In the genomic region with DNA sequence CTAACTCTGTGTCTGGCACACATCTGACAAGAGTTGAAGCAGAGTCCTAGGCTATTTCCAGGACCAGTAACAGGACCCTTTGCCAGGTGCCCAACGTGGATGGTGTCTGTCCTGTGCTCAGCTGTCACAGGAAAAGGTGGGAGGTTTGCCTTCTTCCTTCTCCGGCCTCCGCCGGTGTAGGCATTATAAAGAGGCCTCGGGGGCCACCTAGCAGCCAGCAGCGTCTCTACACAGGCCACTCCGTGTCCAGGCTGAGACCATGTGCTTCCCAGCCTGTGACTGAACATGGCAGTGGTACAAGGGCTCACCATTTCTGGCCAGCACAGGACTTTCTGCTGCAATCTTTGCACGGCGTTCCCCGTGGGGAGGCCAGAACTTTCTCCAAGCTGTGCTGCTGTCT, we compare ENCODE assay signal across 12 cellular contexts.
A peak's percentile ranks its signal among the peaks of the same experiment; 100 is the strongest.
DNase-seq lines count a peak whose midpoint lies in the region; ATAC-seq, FAIRE-seq and TF ChIP-seq lines count a peak whose summit lies in the region.
"Had no signal": no experiment of that assay in that cellular context is flagged by ENCODE, and none has a peak within 500 bp of the region (broad histone marks: within the 10 kb centered on the region; RNA-seq: fewer than 3 reads in every experiment).

No MANE protein-coding gene starts in this region.

- H4K20me1 ChIP-seq in endothelial cell of umbilical vein (replicated peaks; ENCODE audit: control insufficient read depth, extremely low read depth, insufficient read depth, low read length), result no peaks in the 10 kb centered on the region

- no peak overlapping the region for H3K27ac ChIP-seq in endothelial cell of umbilical vein (ENCODE audit: insufficient read depth, low read depth, low read length)

- no peak for DNase-seq in BJ (ENCODE audit: low read depth)
- DNase-seq in M059J (ENCODE audit: low read depth), result peak; percentile 17
- peak; percentile 13 for DNase-seq in endothelial cell of umbilical vein (ENCODE audit: low read depth, low spot score)
- DNase-seq in nephron progenitor cell, result no peak
- DNase-seq in islet precursor cell, result no peak
- DNase-seq in inferior parietal cortex (ENCODE audit: extremely low spot score), result no peak
- no peak for DNase-seq in omental fat pad (ENCODE audit: low spot score)
- no peak for DNase-seq in osteocyte (ENCODE audit: extremely low spot score, unreplicated experiment)
- DNase-seq: DND-41, GOT3, T-helper 17 cell had no signal

- no peaks in the 10 kb centered on the region for H3K9me3 ChIP-seq in endothelial cell of umbilical vein (replicated peaks; ENCODE audit: control insufficient read depth, insufficient read depth, low read length)

- no peak overlapping the region for H2AFZ ChIP-seq in endothelial cell of umbilical vein (ENCODE audit: low read depth, low read length)

- peak; percentile 40; the same call in 1 of the 2 replicates for TF ChIP-seq CTCF in BJ (IDR thresholded peaks at IDR 0.05; ENCODE audit: insufficient read depth, low read depth, low read length)
- TF ChIP-seq CTCF in endothelial cell of umbilical vein (IDR thresholded peaks at IDR 0.05; ENCODE audit: extremely low read depth in 1 of 2, insufficient read depth in 1 of 2, low read depth in 1 of 2, low read length in 2 of 2), result peak; percentile 19 to 49
- TF ChIP-seq CTCF in nephron progenitor cell (IDR thresholded peaks at IDR 0.05), result no peak
- no peak for TF ChIP-seq CTCF in omental fat pad (IDR thresholded peaks at IDR 0.05)
- no peak for TF ChIP-seq CTCF in osteocyte (IDR thresholded peaks at IDR 0.05)

- no peak overlapping the region for H3K4me3 ChIP-seq in BJ (ENCODE audit: low read depth, low read length)
- no peak overlapping the region for H3K4me3 ChIP-seq in endothelial cell of umbilical vein (replicated peaks in 1 of 3; ENCODE audit: insufficient read depth in 1 of 3, low read depth in 1 of 3, low read length in 3 of 3)

- no peak overlapping the region for H3K9ac ChIP-seq in endothelial cell of umbilical vein (replicated peaks; ENCODE audit: extremely low read depth, insufficient read depth, low read length)

- TF ChIP-seq POLR2A in endothelial cell of umbilical vein (IDR thresholded peaks at IDR 0.05; ENCODE audit: low read depth, low read length), result no peak

- peaks cover 39% of the 10 kb centered on the region for H3K4me1 Mint-ChIP-seq in nephron progenitor cell
- no peaks in the 10 kb centered on the region for H3K4me1 Mint-ChIP-seq in osteocyte (ENCODE audit: unreplicated experiment)

- H3K36me3 Mint-ChIP-seq in nephron progenitor cell (ENCODE audit: low read depth), result no peaks in the 10 kb centered on the region
- H3K36me3 Mint-ChIP-seq in osteocyte (ENCODE audit: unreplicated experiment), result no peaks in the 10 kb centered on the region

- H3K27me3 ChIP-seq in BJ (ENCODE audit: control insufficient read depth, insufficient read depth, low read length) (peaks cover 7% of the 10 kb centered on the region), endothelial cell of umbilical vein (ENCODE audit: control insufficient read depth in 2 of 2, insufficient read depth in 2 of 2, low read length in 2 of 2) (peaks cover 0 to 2% of the 10 kb centered on the region in 2 experiments)

- H3K4me2 ChIP-seq in endothelial cell of umbilical vein (ENCODE audit: insufficient read depth, low read length), result no peak overlapping the region

- H3K79me2 ChIP-seq in endothelial cell of umbilical vein (ENCODE audit: control insufficient read depth, insufficient read depth, low read length), result no peaks in the 10 kb centered on the region

- intact Hi-C loops in endothelial cell of umbilical vein (cut with micrococcal nuclease), result loop anchor here (2.0 kb wide), 2 partner anchors 40 to 382 kb away; no protein-coding TSS in a partner anchor

- dilution Hi-C loops in endothelial cell of umbilical vein (cut with MboI; ENCODE audit: extremely low pct_ligation_motif_present, low sequenced_read_pairs), result no loop called here

- no peak overlapping the region for H3K4me3 Mint-ChIP-seq in nephron progenitor cell
- no peak overlapping the region for H3K4me3 Mint-ChIP-seq in osteocyte (ENCODE audit: unreplicated experiment)
- H3K4me3 Mint-ChIP-seq: T-helper 17 cell had no signal

- no peak for ATAC-seq in omental fat pad (ENCODE audit: low FRiP score)
- ATAC-seq: left colon, T-helper 17 cell had no signal

- no peaks in the 10 kb centered on the region for H3K4me1 ChIP-seq in endothelial cell of umbilical vein (ENCODE audit: control insufficient read depth, extremely low read depth, insufficient read depth, low read length)

- POLR2A ChIA-PET in BJ (lab: Charles Lee) (no interaction called here), endothelial cell of umbilical vein (lab: Charles Lee) (no interaction called here)

- H3K27ac Mint-ChIP-seq in nephron progenitor cell, result peak overlapping the region; percentile 81
- no peak overlapping the region for H3K27ac Mint-ChIP-seq in osteocyte (ENCODE audit: unreplicated experiment)
- H3K27ac Mint-ChIP-seq: T-helper 17 cell had no signal

- no peaks in the 10 kb centered on the region for H3K9me1 ChIP-seq in endothelial cell of umbilical vein (replicated peaks; ENCODE audit: control insufficient read depth, extremely low read depth, insufficient read depth, low read length)

- no TSS peak for BruUV-seq in endothelial cell of umbilical vein (replicated peaks; lab: Mats Ljungman, UMichigan)

- CTCF ChIA-PET in BJ (lab: Yijun Ruan, JAX) (interaction anchor here (0.6 to 1.9 kb wide), 5 partner anchors 12 to 296 kb away, joined by 3 to 8 read pairs (median 4); no protein-coding TSS in a partner anchor), endothelial cell of umbilical vein (lab: Charles Lee) (interaction anchor here (1.2 to 2.9 kb wide), 3 partner anchors 40 to 382 kb away, joined by 4 to 15 read pairs (median 14); no protein-coding TSS in a partner anchor)

- peak; percentile 8 for FAIRE-seq in endothelial cell of umbilical vein (lab: Jason Lieb, UNC)

- H3K9me3 Mint-ChIP-seq in nephron progenitor cell, result no peaks in the 10 kb centered on the region
- no peaks in the 10 kb centered on the region for H3K9me3 Mint-ChIP-seq in osteocyte (ENCODE audit: unreplicated experiment)

- H3K36me3 ChIP-seq in BJ (ENCODE audit: control insufficient read depth, insufficient read depth, low read length), result no peaks in the 10 kb centered on the region
- H3K36me3 ChIP-seq in endothelial cell of umbilical vein (ENCODE audit: control insufficient read depth in 2 of 2, extremely low read depth in 1 of 2, insufficient read depth in 2 of 2, low read length in 2 of 2), result no peaks in the 10 kb centered on the region

- H3K27me3 Mint-ChIP-seq in nephron progenitor cell (ENCODE audit: low read depth, poor library complexity) (peaks cover 4% of the 10 kb centered on the region), osteocyte (ENCODE audit: unreplicated experiment) (peaks cover 21% of the 10 kb centered on the region)

TF ChIP-seq in endothelial cell of umbilical vein, 7 proteins besides CTCF, POLR2A, EP300 and RAD21:
- TF ChIP-seq EZH2 (IDR thresholded peaks at IDR 0.05; ENCODE audit: borderline replicate concordance, low read depth, low read length, severe bottlenecking) (no peak), POLR2AphosphoS5 (IDR thresholded peaks at IDR 0.05; ENCODE audit: insufficient read depth, low read depth, low read length) (no peak), MYC (IDR thresholded peaks at IDR 0.05; ENCODE audit: low read depth, low read length) (no peak), FOS (IDR thresholded peaks at IDR 0.05; ENCODE audit: borderline replicate concordance, insufficient read depth, low read length) (no peak)

Comparison
In these comparisons a context has a peak if more than half of its experiments do, and no peak if none do; other contexts are left out.
1. DNase-seq: peak in M059J (single experiment) and endothelial cell of umbilical vein (single experiment); none in BJ (single experiment), nephron progenitor cell (single experiment), islet precursor cell (single experiment), inferior parietal cortex (single experiment), omental fat pad (single experiment) and osteocyte (single experiment).
2. CTCF ChIP-seq: peak in BJ (single experiment) and endothelial cell of umbilical vein (2 of 2); none in nephron progenitor cell (single experiment), omental fat pad (0 of 3) and osteocyte (single experiment).